ENCODE assay signal across 8 cellular contexts in genomic region chr20:3239867-3240775, GRCh38. TPM values are rescaled to one million over a fixed set of nuclear protein-coding genes. Genes with fewer than 3 reads are reported as not detected.
A peak's percentile ranks its signal among the peaks of the same experiment; 100 is the strongest.
DNase-seq lines count a peak whose midpoint lies in the region; ATAC-seq lines count a peak whose summit lies in the region.

No MANE protein-coding gene starts in this region.

- DNase-seq in DMS79 treated with DMSO at 0.1 percent for 48 hours (lab: John Stamatoyannopoulos, UW) (peak; percentile 27), DMS79 (lab: John Stamatoyannopoulos, UW) (no peak), iPS-NIHi7 (ENCODE audit: extremely low spot score) (peak; percentile 43), mesenteric fat pad (ENCODE audit: low spot score) (no peak), foreskin melanocyte (no peak)
- no peak for DNase-seq in activated naive CD8-positive, alpha-beta T cell treated with anti-CD3 and anti-CD28 coated beads, Interleukin-2, amount 10 ng/mL, durations not matched to agents 7 days and 5 days

- no peaks in the 10 kb centered on the region for H3K9me3 Mint-ChIP-seq in activated naive CD8-positive, alpha-beta T cell treated with anti-CD3 and anti-CD28 coated beads, Interleukin-2, amount 10 ng/mL, durations not matched to agents 7 days and 5 days

- H3K27ac Mint-ChIP-seq in activated naive CD8-positive, alpha-beta T cell treated with anti-CD3 and anti-CD28 coated beads, Interleukin-2, amount 10 ng/mL, durations not matched to agents 7 days and 5 days = no peak overlapping the region

- ATAC-seq in activated naive CD8-positive, alpha-beta T cell treated with anti-CD3 and anti-CD28 coated beads, Interleukin-2, amount 10 ng/mL, durations not matched to agents 7 days and 5 days (ENCODE audit: low read depth) = no peak
- no peak for ATAC-seq in GM21381 (IDR thresholded peaks at IDR 0.05; ENCODE audit: unreplicated experiment)

- H3K27me3 ChIP-seq in subcutaneous abdominal adipose tissue (ENCODE audit: control insufficient read depth in 5 of 5, insufficient read depth in 4 of 5, low read length in 5 of 5) = peaks cover 31 to 50% (median 43%) of the 10 kb centered on the region in 5 donors

- peaks cover 10% of the 10 kb centered on the region for H3K4me1 Mint-ChIP-seq in activated naive CD8-positive, alpha-beta T cell treated with anti-CD3 and anti-CD28 coated beads, Interleukin-2, amount 10 ng/mL, durations not matched to agents 7 days and 5 days

- H3K4me3 ChIP-seq in subcutaneous abdominal adipose tissue (ENCODE audit: low read depth in 1 of 5, low read length in 5 of 5) = peak overlapping the region; percentile 50 to 80 (median 69)

- POLR2A ChIA-PET in activated naive CD8-positive, alpha-beta T cell treated with anti-CD3 and anti-CD28 coated beads, Interleukin-2, amount 10 ng/mL, durations not matched to agents 7 days and 5 days (lab: Charles Lee) = interaction anchor here (0.9 to 1.8 kb wide), 5 partner anchors 8 to 169 kb away, joined by 3 to 9 read pairs (median 3); no protein-coding TSS in a partner anchor

- H3K4me3 Mint-ChIP-seq in activated naive CD8-positive, alpha-beta T cell treated with anti-CD3 and anti-CD28 coated beads, Interleukin-2, amount 10 ng/mL, durations not matched to agents 7 days and 5 days = peak overlapping the region; percentile 93

- no peaks in the 10 kb centered on the region for H3K9me3 ChIP-seq in subcutaneous abdominal adipose tissue (ENCODE audit: control insufficient read depth in 5 of 5, low read length in 5 of 5)

- H3K9ac ChIP-seq in subcutaneous abdominal adipose tissue (ENCODE audit: low read length in 5 of 5) = peak overlapping the region in 4 of 5 donors; percentile 30 to 46 (median 36)

- no peaks in the 10 kb centered on the region for H3K36me3 ChIP-seq in subcutaneous abdominal adipose tissue (ENCODE audit: control insufficient read depth in 5 of 5, insufficient read depth in 5 of 5, low read length in 5 of 5)

- peaks cover 0 to 28% (median 22%) of the 10 kb centered on the region in 5 donors for H3K4me1 ChIP-seq in subcutaneous abdominal adipose tissue (ENCODE audit: control insufficient read depth in 5 of 5, insufficient read depth in 5 of 5, low read length in 5 of 5)

- H3K27ac ChIP-seq in subcutaneous abdominal adipose tissue (ENCODE audit: low read depth, low read length) = no peak overlapping the region

- H3K27me3 Mint-ChIP-seq in activated naive CD8-positive, alpha-beta T cell treated with anti-CD3 and anti-CD28 coated beads, Interleukin-2, amount 10 ng/mL, durations not matched to agents 7 days and 5 days = peaks cover 64% of the 10 kb centered on the region

- peaks cover 2% of the 10 kb centered on the region for H3K36me3 Mint-ChIP-seq in activated naive CD8-positive, alpha-beta T cell treated with anti-CD3 and anti-CD28 coated beads, Interleukin-2, amount 10 ng/mL, durations not matched to agents 7 days and 5 days

RNA-seq across cellular contexts. Expression of gene SLC4A11, which starts 1.1 kb away (rescaled TPM):
- 1 to 10 TPM; 1.9 to 2.4 TPM for total RNA-seq in activated naive CD8-positive, alpha-beta T cell treated with anti-CD3 and anti-CD28 coated beads, Interleukin-2, amount 10 ng/mL, durations not matched to agents 7 days and 5 days
- 1.2 TPM for total RNA-seq in mesenteric fat pad

RNA-seq across cellular contexts. Expression of gene ITPA, which starts 30.8 kb away (rescaled TPM):
- 10 to 100 TPM; 44.3 to 44.4 TPM for total RNA-seq in activated naive CD8-positive, alpha-beta T cell treated with anti-CD3 and anti-CD28 coated beads, Interleukin-2, amount 10 ng/mL, durations not matched to agents 7 days and 5 days
- total RNA-seq in mesenteric fat pad = 38.0 TPM

RNA-seq across cellular contexts. Expression of gene DDRGK1, which starts 35.6 kb away (rescaled TPM):
- total RNA-seq in activated naive CD8-positive, alpha-beta T cell treated with anti-CD3 and anti-CD28 coated beads, Interleukin-2, amount 10 ng/mL, durations not matched to agents 7 days and 5 days = 10 to 100 TPM; 58.1 to 59.2 TPM
- 59.3 TPM for total RNA-seq in mesenteric fat pad

Comparison
In these comparisons a context has a peak if more than half of its experiments do, and no peak if none do; other contexts are left out.
1. DNase-seq: peak in DMS79 treated with DMSO at 0.1 percent for 48 hours (single experiment) and iPS-NIHi7 (single experiment); none in DMS79 (single experiment), activated naive CD8-positive, alpha-beta T cell treated with anti-CD3 and anti-CD28 coated beads, Interleukin-2, amount 10 ng/mL, durations not matched to agents 7 days and 5 days (single experiment), mesenteric fat pad (single experiment) and foreskin melanocyte (single experiment).